ENCODE assay signal across 8 cellular contexts in the genomic region with DNA sequence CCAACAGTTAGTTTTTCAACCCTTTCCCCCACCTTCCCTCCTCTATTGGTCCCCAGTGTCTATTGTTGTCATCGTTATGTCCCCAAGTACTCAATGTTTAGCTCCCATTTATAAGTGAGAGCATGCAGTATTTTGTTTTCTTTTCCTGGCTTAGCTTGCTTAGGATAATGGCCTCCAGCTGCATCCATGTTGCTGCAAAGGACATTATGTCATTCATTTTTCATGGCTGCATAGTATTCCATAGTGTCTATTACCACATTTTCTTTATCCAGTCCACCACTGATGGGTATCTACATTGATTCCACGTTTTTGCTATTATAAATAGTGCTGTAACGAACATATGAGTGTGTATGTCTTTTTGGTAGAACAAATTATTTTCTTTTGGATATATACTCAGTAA.
"Had no signal": no experiment of that assay in that cellular context is flagged by ENCODE, and none has a peak within 500 bp of the region (broad histone marks: within the 10 kb centered on the region; RNA-seq: fewer than 3 reads in every experiment).

No MANE protein-coding gene starts in this region.

- ATAC-seq: GM23338, HCT116 had no signal

- H2AFZ ChIP-seq: GM23338 had no signal

- H3K9me3 ChIP-seq: HAP-1 had no signal

- H3K4me1 ChIP-seq: HAP-1 had no signal

- H3K4me3 ChIP-seq: GM23338, HAP-1 had no signal

- H3K27ac ChIP-seq: KMS-11 had no signal

- DNase-seq: H7, IMR-90, KBM-7 had no signal

- H3K9ac ChIP-seq: KMS-11 had no signal

- FAIRE-seq: HTR-8/SVneo had no signal

- H3K36me3 ChIP-seq: HAP-1 had no signal

- H3K4me2 ChIP-seq: GM23338, KMS-11 had no signal
